ENCODE assay signal across 11 cellular contexts in the genomic region with DNA sequence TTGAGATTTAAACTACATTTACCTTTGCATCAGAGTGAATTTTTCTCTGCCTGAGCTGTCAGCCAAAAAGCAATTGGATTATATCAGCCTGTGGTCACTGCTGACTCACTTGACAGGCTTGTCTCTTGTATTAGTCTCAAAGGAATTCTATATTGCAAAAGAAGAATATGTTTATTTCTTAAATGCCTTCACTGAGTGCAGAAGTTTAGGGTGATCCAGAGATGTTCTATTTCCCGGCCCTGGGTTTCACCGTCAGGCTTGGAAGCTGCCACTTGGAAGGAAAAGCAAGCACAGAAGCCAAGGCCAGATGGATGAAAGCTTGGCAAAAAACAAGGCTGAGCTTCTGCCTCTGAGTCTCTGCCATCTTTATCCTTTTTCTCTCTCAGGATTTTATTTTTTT.
A peak's percentile ranks its signal among the peaks of the same experiment; 100 is the strongest.
DNase-seq lines count a peak whose midpoint lies in the region; ATAC-seq and TF ChIP-seq lines count a peak whose summit lies in the region.
"Had no signal": no experiment of that assay in that cellular context is flagged by ENCODE, and none has a peak within 500 bp of the region (broad histone marks: within the 10 kb centered on the region; RNA-seq: fewer than 3 reads in every experiment).

No MANE protein-coding gene starts in this region.

- H3K27me3 Mint-ChIP-seq in T-helper 1 cell treated with Interleukin-12 subunit alpha and Interleukin-12 subunit beta and Interleukin-4 antibody, amounts not matched to agents 30 μg/mL and 1 μg/mL, for 36 hours (ENCODE audit: low read depth): no peaks in the 10 kb centered on the region
- H3K27me3 Mint-ChIP-seq in activated naive CD8-positive, alpha-beta T cell treated with anti-CD3 and anti-CD28 coated beads, Interleukin-2, amount 50 U/mL, for 24 hours: no peaks in the 10 kb centered on the region

- H3K27ac Mint-ChIP-seq in T-helper 1 cell treated with Interleukin-12 subunit alpha and Interleukin-12 subunit beta and Interleukin-4 antibody, amounts not matched to agents 30 μg/mL and 1 μg/mL, for 36 hours: peak overlapping the region; percentile 47
- no peak overlapping the region for H3K27ac Mint-ChIP-seq in activated naive CD8-positive, alpha-beta T cell treated with anti-CD3 and anti-CD28 coated beads, Interleukin-2, amount 50 U/mL, for 24 hours
- H3K27ac Mint-ChIP-seq: memory B cell had no signal

- peaks cover 17% of the 10 kb centered on the region for H3K4me1 ChIP-seq in mammary epithelial cell (ENCODE audit: insufficient read depth, low read length)
- H3K4me1 ChIP-seq in tibial nerve: peaks cover 0 to 13% (median 9%) of the 10 kb centered on the region in 4 donors
- H3K4me1 ChIP-seq: BLaER1 had no signal

- H3K79me2 ChIP-seq in mammary epithelial cell (ENCODE audit: insufficient read depth, low read length): no peaks in the 10 kb centered on the region

- H2AFZ ChIP-seq in mammary epithelial cell (ENCODE audit: low read depth, low read length): no peak overlapping the region

- TF ChIP-seq CTCF in mammary epithelial cell (conservative IDR thresholded peaks at IDR 0.05 in 1 of 2, IDR thresholded peaks at IDR 0.05 in 1 of 2; ENCODE audit: extremely low read depth in 1 of 2, insufficient read depth in 1 of 2, low read depth in 1 of 2, low read length in 2 of 2): no peak
- no peak for TF ChIP-seq CTCF in tibial nerve (IDR thresholded peaks at IDR 0.05)

- no peaks in the 10 kb centered on the region for H3K9me3 ChIP-seq in mammary epithelial cell (replicated peaks; ENCODE audit: insufficient read depth, low read length)
- no peaks in the 10 kb centered on the region for H3K9me3 ChIP-seq in tibial nerve
- H3K9me3 ChIP-seq: BLaER1 had no signal

- no peak overlapping the region for H3K4me3 Mint-ChIP-seq in T-helper 1 cell treated with Interleukin-12 subunit alpha and Interleukin-12 subunit beta and Interleukin-4 antibody, amounts not matched to agents 30 μg/mL and 1 μg/mL, for 36 hours
- no peak overlapping the region for H3K4me3 Mint-ChIP-seq in activated naive CD8-positive, alpha-beta T cell treated with anti-CD3 and anti-CD28 coated beads, Interleukin-2, amount 50 U/mL, for 24 hours
- H3K4me3 Mint-ChIP-seq: memory B cell had no signal

- H3K4me2 ChIP-seq in mammary epithelial cell (ENCODE audit: insufficient read depth, low read depth, low read length): peak overlapping the region; percentile 53
- H3K4me2 ChIP-seq: BLaER1 had no signal

- in situ Hi-C loops in mammary epithelial cell (cut with MboI; ENCODE audit: low sequenced_read_pairs in 2 of 2): no loop called here

- no peaks in the 10 kb centered on the region for H3K36me3 ChIP-seq in mammary epithelial cell (ENCODE audit: insufficient read depth, low read length)
- peaks cover 0 to 27% (median 0%) of the 10 kb centered on the region in 3 donors for H3K36me3 ChIP-seq in tibial nerve
- H3K36me3 ChIP-seq: BLaER1 had no signal

- BruUV-seq in mammary epithelial cell (replicated peaks; lab: Mats Ljungman, UMichigan): no TSS peak

- H3K27me3 ChIP-seq in mammary epithelial cell (ENCODE audit: insufficient read depth, low read length) (no peaks in the 10 kb centered on the region), tibial nerve (no peaks in the 10 kb centered on the region)
- H3K27me3 ChIP-seq: BLaER1 had no signal

- no peaks in the 10 kb centered on the region for H4K20me1 ChIP-seq in mammary epithelial cell (ENCODE audit: insufficient read depth, low read length)
- H4K20me1 ChIP-seq: BLaER1 had no signal

- DNase-seq in T-helper 1 cell (no peak), mammary epithelial cell (peak; percentile 76), left colon (peak; percentile 12 to 58), tibial nerve (ENCODE audit: low spot score in 2 of 2) (peak; percentile 28 to 71), NCI-H2196 (lab: John Stamatoyannopoulos, UW; ENCODE audit: unreplicated experiment) (no peak)
- DNase-seq in activated naive CD8-positive, alpha-beta T cell treated with anti-CD3 and anti-CD28 coated beads, Interleukin-2, amount 50 U/mL, for 24 hours: no peak
- DNase-seq: NCI-H1417 had no signal

- H3K36me3 Mint-ChIP-seq in T-helper 1 cell treated with Interleukin-12 subunit alpha and Interleukin-12 subunit beta and Interleukin-4 antibody, amounts not matched to agents 30 μg/mL and 1 μg/mL, for 36 hours (ENCODE audit: low read depth): peaks cover 3% of the 10 kb centered on the region
- H3K36me3 Mint-ChIP-seq in activated naive CD8-positive, alpha-beta T cell treated with anti-CD3 and anti-CD28 coated beads, Interleukin-2, amount 50 U/mL, for 24 hours (ENCODE audit: low read depth): no peaks in the 10 kb centered on the region
- H3K36me3 Mint-ChIP-seq: memory B cell had no signal

- dilution Hi-C loops in mammary epithelial cell (cut with HindIII; ENCODE audit: low sequenced_read_pairs): no loop called here

- H3K9me3 Mint-ChIP-seq in T-helper 1 cell treated with Interleukin-12 subunit alpha and Interleukin-12 subunit beta and Interleukin-4 antibody, amounts not matched to agents 30 μg/mL and 1 μg/mL, for 36 hours: no peaks in the 10 kb centered on the region
- H3K9me3 Mint-ChIP-seq in activated naive CD8-positive, alpha-beta T cell treated with anti-CD3 and anti-CD28 coated beads, Interleukin-2, amount 50 U/mL, for 24 hours: no peaks in the 10 kb centered on the region
- H3K9me3 Mint-ChIP-seq: memory B cell had no signal

- intact Hi-C loops in mammary epithelial cell (cut with micrococcal nuclease) (loop anchor here (5.0 kb wide), 1 partner anchor 84 kb away; a partner anchor contains a TSS), left colon (cut with DNase I, micrococcal nuclease) (no loop called here)

- ATAC-seq in left colon (no peak), GM21381 (IDR thresholded peaks at IDR 0.05; ENCODE audit: unreplicated experiment) (no peak)
- no peak for ATAC-seq in activated naive CD8-positive, alpha-beta T cell treated with anti-CD3 and anti-CD28 coated beads, Interleukin-2, amount 50 U/mL, for 24 hours

- TF ChIP-seq POLR2A in tibial nerve (IDR thresholded peaks at IDR 0.05): no peak

- CTCF ChIA-PET in mammary epithelial cell (lab: Charles Lee; ENCODE audit: low non-redundant PET): interaction anchor here (0.9 kb wide), 1 partner anchor 46 kb away, joined by 6 read pairs; no protein-coding TSS in a partner anchor

- peak overlapping the region; percentile 57 for H3K27ac ChIP-seq in mammary epithelial cell (ENCODE audit: insufficient read depth, low read depth, low read length)
- peak overlapping the region in 2 of 4 donors; percentile 4 to 65 for H3K27ac ChIP-seq in tibial nerve
- H3K27ac ChIP-seq: BLaER1 had no signal

- H3K9ac ChIP-seq in mammary epithelial cell (ENCODE audit: insufficient read depth, low read length): no peak overlapping the region
- H3K9ac ChIP-seq: BLaER1 had no signal

- 0% methylated on average over 2 of the region's 2 CpGs for WGBS in mammary epithelial cell (ENCODE audit: low coverage, missing lambda C conversion rate)
- WGBS in tibial nerve, 2 donors: 22 to 49% methylated on average over 2 of the region's 2 CpGs

- peaks cover 49% of the 10 kb centered on the region for H3K4me1 Mint-ChIP-seq in T-helper 1 cell treated with Interleukin-12 subunit alpha and Interleukin-12 subunit beta and Interleukin-4 antibody, amounts not matched to agents 30 μg/mL and 1 μg/mL, for 36 hours (ENCODE audit: low read depth)
- H3K4me1 Mint-ChIP-seq in activated naive CD8-positive, alpha-beta T cell treated with anti-CD3 and anti-CD28 coated beads, Interleukin-2, amount 50 U/mL, for 24 hours: peaks cover 16% of the 10 kb centered on the region

- TF ChIP-seq EP300 in tibial nerve (IDR thresholded peaks at IDR 0.05): peak in 1 of 2 donors; percentile 73

- H3K4me3 ChIP-seq in mammary epithelial cell (replicated peaks in 1 of 3; ENCODE audit: insufficient read depth in 1 of 3, low read depth in 2 of 3, low read length in 3 of 3) (no peak overlapping the region), tibial nerve (no peak overlapping the region)
- H3K4me3 ChIP-seq: BLaER1 had no signal

Comparison
In these comparisons a context has a peak if more than half of its experiments do, and no peak if none do; other contexts are left out.
1. DNase-seq: peak in mammary epithelial cell (single experiment), left colon (2 of 2) and tibial nerve (2 of 2); none in T-helper 1 cell (0 of 5), NCI-H2196 (single experiment) and activated naive CD8-positive, alpha-beta T cell treated with anti-CD3 and anti-CD28 coated beads, Interleukin-2, amount 50 U/mL, for 24 hours (single experiment).